Comparison of ENCODE assay signal across 8 cellular contexts in the genomic region with DNA sequence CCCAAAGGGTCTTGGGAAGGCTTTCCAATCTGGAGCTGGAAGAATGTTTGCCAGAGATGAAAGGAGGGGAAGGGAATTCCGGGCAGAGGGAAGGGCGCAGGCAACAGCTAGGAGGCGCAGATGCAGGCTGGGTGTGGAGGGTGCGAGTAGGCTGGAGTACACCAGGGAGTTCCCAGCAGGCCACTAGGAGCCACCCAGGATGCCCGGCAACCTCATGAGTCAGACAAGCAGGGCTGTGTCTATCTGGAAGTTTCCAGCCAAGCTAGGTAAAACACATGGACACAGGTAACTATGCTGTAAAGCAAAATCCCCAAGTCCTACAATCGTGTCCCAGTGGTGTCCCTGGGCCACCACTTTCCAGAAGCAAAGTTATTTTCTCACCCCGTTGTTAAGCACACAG. TPM values are rescaled to one million over a fixed set of nuclear protein-coding genes. Genes with fewer than 3 reads are reported as not detected.
DNase-seq lines count a peak whose midpoint lies in the region; ATAC-seq and FAIRE-seq lines count a peak whose summit lies in the region.

No MANE protein-coding gene starts in this region.

- H3K9ac ChIP-seq in rectal smooth muscle tissue (ENCODE audit: low read length), result no peak overlapping the region

- H3K4me3 ChIP-seq in rectal smooth muscle tissue (ENCODE audit: low read length), result peak overlapping the region; percentile 72

- H3K27ac ChIP-seq in rectal smooth muscle tissue (ENCODE audit: low read depth, low read length), result peak overlapping the region; percentile 86

- ATAC-seq in esophagus mucosa (peak; percentile 73), HG02981 (IDR thresholded peaks at IDR 0.05; ENCODE audit: unreplicated experiment) (no peak)

- peaks cover 9% of the 10 kb centered on the region for H3K4me1 ChIP-seq in rectal smooth muscle tissue (ENCODE audit: control insufficient read depth, insufficient read depth, low read length)

- FAIRE-seq in RCC 7860 (lab: Jason Lieb, UNC), result peak; percentile 8

- DNase-seq in EH (ENCODE audit: low read depth) (peak; percentile 72), RCC 7860 (ENCODE audit: low spot score) (peak; percentile 72), cerebellar nuclear complex (lab: John Stamatoyannopoulos, UW) (no peak), COR-L47 (lab: John Stamatoyannopoulos, UW) (no peak), SKM-1 treated with dmso at 0.1 percent for 144 hours (lab: John Stamatoyannopoulos, UW; ENCODE audit: unreplicated experiment) (no peak)

- H3K36me3 ChIP-seq in rectal smooth muscle tissue (ENCODE audit: control insufficient read depth, insufficient read depth, low read length), result no peaks in the 10 kb centered on the region

- H3K27me3 ChIP-seq in rectal smooth muscle tissue (ENCODE audit: control insufficient read depth, insufficient read depth, low read length), result no peaks in the 10 kb centered on the region

RNA-seq across cellular contexts. Expression of a gene that starts 1.0 kb away (rescaled TPM):
- 93.5 TPM for total RNA-seq in esophagus mucosa

RNA-seq across cellular contexts. Expression of a gene that starts 21.6 kb away (rescaled TPM):
- total RNA-seq in esophagus mucosa, result not detected

Comparison
In these comparisons a context has a peak if more than half of its experiments do, and no peak if none do; other contexts are left out.
1. DNase-seq: peak in EH (single experiment) and RCC 7860 (single experiment); none in cerebellar nuclear complex (0 of 2), COR-L47 (single experiment) and SKM-1 treated with dmso at 0.1 percent for 144 hours (single experiment).